ENCODE assay signal across 7 cellular contexts in the genomic region with DNA sequence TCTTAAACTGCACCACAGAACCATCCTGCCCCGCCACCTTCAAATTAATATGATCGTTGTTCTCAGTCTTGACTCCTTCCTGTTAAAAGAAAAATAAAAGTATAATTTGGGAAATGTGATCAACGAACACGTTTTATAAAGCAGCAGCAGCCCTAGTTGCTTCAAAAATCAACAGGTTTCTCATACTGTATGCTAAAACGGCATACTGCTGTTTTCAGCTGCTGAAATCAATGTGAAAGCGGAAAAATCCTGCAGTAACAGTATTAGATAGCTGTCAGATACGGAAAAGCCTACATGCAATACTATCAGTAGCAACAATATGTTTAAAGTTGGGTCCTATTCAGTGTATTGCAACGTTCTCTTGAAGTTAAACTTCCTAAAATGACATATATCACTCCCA. TPM values are rescaled to one million over a fixed set of nuclear protein-coding genes. Genes with fewer than 3 reads are reported as not detected.
DNase-seq lines count a peak whose midpoint lies in the region; ATAC-seq and TF ChIP-seq lines count a peak whose summit lies in the region.

No MANE protein-coding gene starts in this region.

- H4K20me1 ChIP-seq in HCT116 (ENCODE audit: insufficient read depth) (peaks cover 27% of the 10 kb centered on the region; the same call in 1 of the 2 replicates), hepatocyte (ENCODE audit: insufficient read depth, poor library complexity, severe bottlenecking) (peaks cover 53% of the 10 kb centered on the region), smooth muscle cell (ENCODE audit: low read depth) (peaks cover 61% of the 10 kb centered on the region)

- H3K27me3 Mint-ChIP-seq in WTC11 (ENCODE audit: low read depth) = no peaks in the 10 kb centered on the region

- intact Hi-C loops in HCT116 (cut with micrococcal nuclease) = no loop called here

- peaks cover 26% of the 10 kb centered on the region for H3K4me1 Mint-ChIP-seq in WTC11

- no peak for TF ChIP-seq RAD21 in HCT116 (IDR thresholded peaks at IDR 0.05; ENCODE audit: low read depth)

- RAD21 ChIA-PET in HCT116 (lab: Charles Lee; ENCODE audit: low non-redundant PET in 1 of 2, low total read pairs in 2 of 2, uncharacterized antibody in 2 of 2, unreplicated experiment in 2 of 2) = no interaction called here

- no peak for TF ChIP-seq POLR2A in HCT116 (IDR thresholded peaks at IDR 0.05; ENCODE audit: borderline replicate concordance, extremely low read depth, insufficient read depth, insufficient read length)

- H3K36me3 Mint-ChIP-seq in WTC11 = peaks cover 36% of the 10 kb centered on the region

- 26% methylated on average over 8 of the region's 8 CpGs for WGBS in hepatocyte (ENCODE audit: low lambda C conversion rate, missing lambda C conversion rate)
- 40% methylated on average over 8 of the region's 8 CpGs for WGBS in smooth muscle cell (ENCODE audit: low lambda C conversion rate)

- no peaks in the 10 kb centered on the region for H3K9me3 ChIP-seq in HCT116 (ENCODE audit: control insufficient read depth in 1 of 2, insufficient read depth in 1 of 2, low read depth in 1 of 2, low read length in 2 of 2)
- H3K9me3 ChIP-seq in hepatocyte (ENCODE audit: low read depth) = no peaks in the 10 kb centered on the region
- H3K9me3 ChIP-seq in smooth muscle cell (replicated peaks; ENCODE audit: low read depth) = no peaks in the 10 kb centered on the region

- BruUV-seq in HCT116 (replicated peaks; lab: Mats Ljungman, UMichigan) = TSS peak; percentile 57

- TF ChIP-seq CTCF in HCT116 (IDR thresholded peaks at IDR 0.05 in 2 of 3, conservative IDR thresholded peaks at IDR 0.05 in 1 of 3; ENCODE audit: borderline replicate concordance in 1 of 3, insufficient read depth in 1 of 3, low read depth in 2 of 3, low read length in 2 of 3) (no peak), WTC11 (IDR thresholded peaks at IDR 0.05) (no peak), hepatocyte (IDR thresholded peaks at IDR 0.05; ENCODE audit: poor library complexity) (no peak), smooth muscle cell (IDR thresholded peaks at IDR 0.05; ENCODE audit: borderline replicate concordance, insufficient read depth, poor library complexity, severe bottlenecking) (no peak)

- H3K36me3 ChIP-seq in HCT116 (ENCODE audit: control insufficient read depth in 1 of 2, insufficient read depth in 2 of 2, low read length in 2 of 2) (peaks cover 21 to 34% of the 10 kb centered on the region in 2 experiments), hepatocyte (replicated peaks; ENCODE audit: insufficient read depth, low read depth) (no peaks in the 10 kb centered on the region), smooth muscle cell (ENCODE audit: low read depth) (no peaks in the 10 kb centered on the region)

- H3K4me2 ChIP-seq in HCT116 (ENCODE audit: low read length) (peak overlapping the region; percentile 82), hepatocyte (peak overlapping the region; percentile 91), smooth muscle cell (peak overlapping the region; percentile 87)

- peak overlapping the region; percentile 54 for H3K27ac Mint-ChIP-seq in WTC11

- peak overlapping the region; percentile 76 to 89 for H3K4me3 ChIP-seq in HCT116 (replicated peaks in 1 of 2; ENCODE audit: low read depth in 1 of 2, low read length in 2 of 2)
- peak overlapping the region; percentile 99 for H3K4me3 ChIP-seq in hepatocyte
- H3K4me3 ChIP-seq in smooth muscle cell = peak overlapping the region; percentile 89

- H3K9ac ChIP-seq in HCT116 (ENCODE audit: low read length) = peak overlapping the region; percentile 98
- peak overlapping the region; percentile 98 for H3K9ac ChIP-seq in smooth muscle cell (ENCODE audit: low read depth)

- H3F3A ChIP-seq in smooth muscle cell (ENCODE audit: low read depth) = no peaks in the 10 kb centered on the region

- H3K9me2 ChIP-seq in HCT116 (ENCODE audit: insufficient read depth) (no peaks in the 10 kb centered on the region), hepatocyte (replicated peaks; ENCODE audit: insufficient read depth) (no peaks in the 10 kb centered on the region)

- DNase-seq in HCT116 (ENCODE audit: low read depth, low spot score) (no peak), WTC11 (ENCODE audit: low spot score) (no peak), hepatocyte (ENCODE audit: low spot score) (no peak), smooth muscle cell (lab: John Stamatoyannopoulos, UW; ENCODE audit: unreplicated experiment) (no peak), pons (ENCODE audit: low spot score) (no peak), cerebellar nuclear complex (lab: John Stamatoyannopoulos, UW) (no peak)

- POLR2A ChIA-PET in HCT116 (lab: Charles Lee) = interaction anchor here (0.7 kb wide), 1 partner anchor 308 kb away, joined by 3 read pairs; a partner anchor contains a TSS
- POLR2A ChIA-PET in WTC11 (lab: Charles Lee) = no interaction called here

- peaks cover 20 to 33% of the 10 kb centered on the region in 2 experiments for H3K4me1 ChIP-seq in HCT116 (ENCODE audit: control insufficient read depth in 1 of 2, insufficient read depth in 2 of 2, low read length in 2 of 2)
- peaks cover 6% of the 10 kb centered on the region for H3K4me1 ChIP-seq in hepatocyte (ENCODE audit: insufficient read depth)
- H3K4me1 ChIP-seq in smooth muscle cell (ENCODE audit: low read depth) = peaks cover 10% of the 10 kb centered on the region

- H3K79me2 ChIP-seq in HCT116 (ENCODE audit: insufficient read depth, low read length) (peaks cover 66% of the 10 kb centered on the region), hepatocyte (peaks cover 68% of the 10 kb centered on the region), smooth muscle cell (ENCODE audit: low read depth) (peaks cover 61% of the 10 kb centered on the region)

- CTCF ChIA-PET in HCT116 (lab: Charles Lee) = interaction anchor here (1.2 to 2.4 kb wide), 2 partner anchors 9 to 21 kb away, joined by 3 to 9 read pairs; no protein-coding TSS in a partner anchor
- CTCF ChIA-PET in WTC11 (lab: Charles Lee) = interaction anchor here (1.1 to 1.6 kb wide), 3 partner anchors 9 to 59 kb away, joined by 3 to 5 read pairs (median 3); no protein-coding TSS in a partner anchor

- H3K4me3 Mint-ChIP-seq in WTC11 = peak overlapping the region; percentile 92

- no peak for ATAC-seq in HCT116
- no peak for ATAC-seq in WTC11
- ATAC-seq in HG03139 (IDR thresholded peaks at IDR 0.05; ENCODE audit: unreplicated experiment) = no peak

- no peaks in the 10 kb centered on the region for H3K9me3 Mint-ChIP-seq in WTC11

- no peaks in the 10 kb centered on the region for H3K27me3 ChIP-seq in HCT116 (ENCODE audit: insufficient read depth, low read length)
- H3K27me3 ChIP-seq in hepatocyte = no peaks in the 10 kb centered on the region
- no peaks in the 10 kb centered on the region for H3K27me3 ChIP-seq in smooth muscle cell (ENCODE audit: low read depth)

- H3K27ac ChIP-seq in HCT116 (ENCODE audit: low read depth, low read length) (no peak overlapping the region; the same call in 1 of the 2 replicates), hepatocyte (no peak overlapping the region), smooth muscle cell (ENCODE audit: low read depth) (no peak overlapping the region)

- no peak overlapping the region for H2AFZ ChIP-seq in HCT116 (ENCODE audit: low read depth, low read length, poor library complexity, severe bottlenecking)
- H2AFZ ChIP-seq in hepatocyte = no peak overlapping the region
- no peak overlapping the region for H2AFZ ChIP-seq in smooth muscle cell (ENCODE audit: low read depth)

TF ChIP-seq in HCT116, 20 proteins besides CTCF, POLR2A, EP300 and RAD21 (continues in another document):
- TF ChIP-seq CEBPB (IDR thresholded peaks at IDR 0.05; ENCODE audit: low read depth) (no peak), ELF1 (IDR thresholded peaks at IDR 0.05; ENCODE audit: borderline replicate concordance, low read depth) (no peak), ZNF274 (IDR thresholded peaks at IDR 0.05; ENCODE audit: low read depth, low read length) (no peak), TCF7L2 (IDR thresholded peaks at IDR 0.05; ENCODE audit: borderline replicate concordance, extremely low read depth, insufficient read depth, insufficient read length) (no peak)
- TF ChIP-seq, protein P1, sequence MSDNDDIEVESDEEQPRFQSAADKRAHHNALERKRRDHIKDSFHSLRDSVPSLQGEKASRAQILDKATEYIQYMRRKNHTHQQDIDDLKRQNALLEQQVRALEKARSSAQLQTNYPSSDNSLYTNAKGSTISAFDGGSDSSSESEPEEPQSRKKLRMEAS (IDR thresholded peaks at IDR 0.05) = no peak

TF ChIP-seq in WTC11, 78 proteins besides CTCF, POLR2A, EP300 and RAD21:
- no peak for TF ChIP-seq TCF7 (CRISPR knock-in tag; IDR thresholded peaks at IDR 0.05; ENCODE audit: low read depth)
- no peak for TF ChIP-seq JAZF1 (CRISPR knock-in tag; IDR thresholded peaks at IDR 0.05)

RNA-seq across cellular contexts. Expression of a gene that starts 1.6 kb away (rescaled TPM):
- total RNA-seq in HCT116 (2021; ENCODE audit: unreplicated experiment) (859 TPM), WTC11 (2021) (650 to 764 TPM (median 757 TPM) in 3 replicates), hepatocyte (112 and 115 TPM in 2 replicates), smooth muscle cell (104 and 111 TPM in 2 replicates)
- 338 and 399 TPM in 2 replicates for polyA plus RNA-seq in HCT116 (2012)
- polyA plus RNA-seq in hepatocyte (424 and 434 TPM in 2 replicates), smooth muscle cell (416 and 419 TPM in 2 replicates)

RNA-seq across cellular contexts. Expression of a gene that starts 24.4 kb away (rescaled TPM):
- total RNA-seq in HCT116 (2021; ENCODE audit: unreplicated experiment) (164 TPM), WTC11 (2021) (89.7 to 109 TPM (median 95.1 TPM) in 3 replicates), hepatocyte (28.6 and 33.6 TPM in 2 replicates), smooth muscle cell (24.0 and 29.2 TPM in 2 replicates)
- 97.9 and 108 TPM in 2 replicates for polyA plus RNA-seq in HCT116 (2012)
- polyA plus RNA-seq in hepatocyte (38.8 and 45.5 TPM in 2 replicates), smooth muscle cell (43.2 and 48.0 TPM in 2 replicates)

RNA-seq across cellular contexts. Expression of a gene that starts 26.8 kb away (rescaled TPM):
- 575 TPM for total RNA-seq in HCT116 (2021; ENCODE audit: unreplicated experiment)
- 715 and 916 TPM in 2 replicates for polyA plus RNA-seq in HCT116 (2012)
- 289 to 341 TPM (median 300 TPM) in 3 replicates for total RNA-seq in WTC11 (2021)
- 103 and 107 TPM in 2 replicates for total RNA-seq in hepatocyte
- 172 and 181 TPM in 2 replicates for polyA plus RNA-seq in hepatocyte
- total RNA-seq in smooth muscle cell = 103 and 141 TPM in 2 replicates
- polyA plus RNA-seq in smooth muscle cell = 240 and 288 TPM in 2 replicates

RNA-seq across cellular contexts. Expression of a gene that starts 49.6 kb away (rescaled TPM):
- total RNA-seq in HCT116 (2021; ENCODE audit: unreplicated experiment) = 115 TPM
- 108 and 113 TPM in 2 replicates for polyA plus RNA-seq in HCT116 (2012)
- total RNA-seq in WTC11 (2021) = 91.0 to 102 TPM (median 96.9 TPM) in 3 replicates
- total RNA-seq in hepatocyte = 46.3 and 66.8 TPM in 2 replicates
- 73.3 and 82.2 TPM in 2 replicates for polyA plus RNA-seq in hepatocyte
- 25.8 and 39.9 TPM in 2 replicates for total RNA-seq in smooth muscle cell
- 46.8 and 53.5 TPM in 2 replicates for polyA plus RNA-seq in smooth muscle cell
